ENCODE assay signal across 23 cellular contexts in genomic region chr17:73470369-73470768, GRCh38.
"Had no signal": no experiment of that assay in that cellular context is flagged by ENCODE, and none has a peak within 500 bp of the region (broad histone marks: within the 10 kb centered on the region; RNA-seq: fewer than 3 reads in every experiment).

No MANE protein-coding gene starts in this region.

- H3K4me3 Mint-ChIP-seq: activated B cell treated with CpG ODN at 0.5 μM for 24 hours; activated CD4-positive, alpha-beta T cell treated with anti-CD3 and anti-CD28 coated beads, Interleukin-2, amount 10 ng/mL, durations not matched to agents 24 days and 14 days; activated CD8-positive, alpha-beta memory T cell treated with anti-CD3 and anti-CD28 coated beads, Interleukin-2, amount 10 ng/mL, durations not matched to agents 7 days and 5 days; activated naive CD4-positive, alpha-beta T cell treated with anti-CD3 and anti-CD28 coated beads, Interleukin-2, amount 50 U/mL, for 24 hours; activated T-cell treated with anti-CD3 and anti-CD28 coated beads, Interleukin-2, amount 50 U/mL, for 24 hours; activated T-helper 1 cell treated with anti-CD3 and anti-CD28 coated beads, Interleukin-12 subunit alpha, Interleukin-12 subunit beta, Interleukin-2, Interleukin-4 antibody, amounts not matched to agents 30 ng/mL and 10 ng/mL and 1 ng/mL, durations not matched to agents 14 hours and 24 hours and 36 hours; T-cell had no signal

- H3K4me1 Mint-ChIP-seq: activated B cell treated with CpG ODN at 0.5 μM for 24 hours; activated CD4-positive, alpha-beta T cell treated with anti-CD3 and anti-CD28 coated beads, Interleukin-2, amount 10 ng/mL, durations not matched to agents 24 days and 14 days had no signal

- H3K27ac Mint-ChIP-seq: activated B cell treated with CpG ODN at 0.5 μM for 24 hours; activated CD4-positive, alpha-beta T cell treated with anti-CD3 and anti-CD28 coated beads, Interleukin-2, amount 10 ng/mL, durations not matched to agents 24 days and 14 days; activated CD8-positive, alpha-beta memory T cell treated with anti-CD3 and anti-CD28 coated beads, Interleukin-2, amount 10 ng/mL, durations not matched to agents 7 days and 5 days; activated naive CD4-positive, alpha-beta T cell treated with anti-CD3 and anti-CD28 coated beads, Interleukin-2, amount 50 U/mL, for 24 hours; activated T-cell treated with anti-CD3 and anti-CD28 coated beads, Interleukin-2, amount 50 U/mL, for 24 hours; activated T-helper 1 cell treated with anti-CD3 and anti-CD28 coated beads, Interleukin-12 subunit alpha, Interleukin-12 subunit beta, Interleukin-2, Interleukin-4 antibody, amounts not matched to agents 30 ng/mL and 10 ng/mL and 1 ng/mL, durations not matched to agents 14 hours and 24 hours and 36 hours; T-cell had no signal

- H3K36me3 ChIP-seq: MG63 had no signal

- H3K27me3 Mint-ChIP-seq: activated B cell treated with CpG ODN at 0.5 μM for 24 hours; activated naive CD4-positive, alpha-beta T cell treated with anti-CD3 and anti-CD28 coated beads, Interleukin-2, amount 50 U/mL, for 24 hours; activated T-cell treated with anti-CD3 and anti-CD28 coated beads, Interleukin-2, amount 50 U/mL, for 24 hours; T-cell had no signal

- H3K9me3 ChIP-seq: MG63 had no signal

- H3K9me3 Mint-ChIP-seq: activated B cell treated with CpG ODN at 0.5 μM for 24 hours; activated CD4-positive, alpha-beta T cell treated with anti-CD3 and anti-CD28 coated beads, Interleukin-2, amount 10 ng/mL, durations not matched to agents 24 days and 14 days; activated naive CD4-positive, alpha-beta T cell treated with anti-CD3 and anti-CD28 coated beads, Interleukin-2, amount 50 U/mL, for 24 hours; activated T-cell treated with anti-CD3 and anti-CD28 coated beads, Interleukin-2, amount 50 U/mL, for 24 hours; activated T-helper 1 cell treated with anti-CD3 and anti-CD28 coated beads, Interleukin-12 subunit alpha, Interleukin-12 subunit beta, Interleukin-2, Interleukin-4 antibody, amounts not matched to agents 30 ng/mL and 10 ng/mL and 1 ng/mL, durations not matched to agents 14 hours and 24 hours and 36 hours; T-cell had no signal

- DNase-seq: activated B cell treated with CpG ODN at 0.5 μM for 24 hours; activated CD4-positive, alpha-beta T cell treated with anti-CD3 and anti-CD28 coated beads for 1 hour; activated CD4-positive, alpha-beta T cell treated with anti-CD3 and anti-CD28 coated beads, Interleukin-2, amount 10 ng/mL, durations not matched to agents 24 days and 14 days; activated CD4-positive, alpha-beta T cell treated with anti-CD3 and anti-CD28 coated beads, Interleukin-2, amount 50 U/mL, for 48 hours; activated CD8-positive, alpha-beta memory T cell treated with anti-CD3 and anti-CD28 coated beads, Interleukin-2, amount 10 ng/mL, durations not matched to agents 7 days and 5 days; activated effector memory CD4-positive, alpha-beta T cell treated with Interleukin-2 at 50 U/mL for 16 hours; activated naive CD4-positive, alpha-beta T cell; activated T-cell treated with anti-CD3 and anti-CD28 coated beads, Interleukin-2, amount 50 U/mL, for 24 hours; aorta; MG63; MV-4-11; NCI-H1092 treated with DMSO at 0.1 percent for 48 hours; NCI-H1930; NCI-H446; NCI-H524 treated with DMSO at 0.1 percent for 48 hours; NCI-H774; RPMI8226; T-cell; T-helper 2 cell; T1000 had no signal

- H3K27me3 ChIP-seq: MG63 had no signal

- H3K36me3 Mint-ChIP-seq: activated CD8-positive, alpha-beta memory T cell treated with anti-CD3 and anti-CD28 coated beads, Interleukin-2, amount 10 ng/mL, durations not matched to agents 7 days and 5 days; T-cell had no signal

- H3K27ac ChIP-seq: SK-N-MC had no signal

- H3K4me3 ChIP-seq: MG63, SK-N-MC had no signal
